ENCODE assay signal across 1 cellular context in the genomic region with DNA sequence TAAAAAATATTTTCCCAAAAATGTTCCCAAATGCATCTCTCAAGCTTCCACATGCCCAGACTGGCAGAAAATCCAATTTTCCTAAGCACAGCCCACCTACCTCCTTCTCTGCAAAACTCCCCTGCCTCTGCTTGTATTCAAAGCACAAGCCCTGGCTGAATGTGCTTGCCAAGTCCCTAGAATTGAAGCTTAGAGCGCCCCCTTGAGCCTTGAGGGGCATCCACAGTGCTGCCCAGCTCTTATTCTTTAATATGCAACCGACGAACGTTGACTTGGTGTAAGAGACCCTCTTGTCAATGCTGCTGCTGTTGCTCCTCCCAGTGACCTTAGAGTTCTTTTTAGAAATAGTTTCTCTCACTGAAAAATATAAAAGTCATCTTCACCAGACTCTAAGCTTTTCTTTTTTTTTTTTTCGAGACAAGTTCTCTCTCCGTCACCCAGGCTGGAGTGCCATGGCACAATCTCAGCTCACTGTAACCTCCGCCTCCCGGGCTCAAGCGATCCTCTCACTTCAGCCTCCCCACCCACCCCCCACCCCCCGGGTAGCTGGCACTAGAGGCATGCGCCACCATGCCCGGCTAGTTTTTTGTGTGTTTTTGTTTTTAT.
TF ChIP-seq lines count a peak whose summit lies in the region.

No MANE protein-coding gene starts in this region.

TF ChIP-seq in K562, 482 proteins besides CTCF, POLR2A, EP300 and RAD21 (continued from another document):
- TF ChIP-seq DIDO1 (tag; IDR thresholded peaks at IDR 0.05; ENCODE audit: low read depth) (no peak), SIRT6 (IDR thresholded peaks at IDR 0.05; ENCODE audit: low read depth, low read length) (no peak), CC2D1A (IDR thresholded peaks at IDR 0.05) (peak; percentile 58; the same call in 1 of the 2 replicates), ZNF436 (CRISPR knock-in tag; IDR thresholded peaks at IDR 0.05) (no peak), SMC3 (conservative IDR thresholded peaks at IDR 0.05; ENCODE audit: insufficient read depth, low read depth, low read length) (peak; percentile 90), XRCC5 (IDR thresholded peaks at IDR 0.05; ENCODE audit: low read depth, low read length) (0 out of 2 replicates have a peak, but pooled peaks have one; percentile 41), HLTF (IDR thresholded peaks at IDR 0.05) (no peak), ZNF507 (tag; conservative IDR thresholded peaks at IDR 0.05) (no peak), RBM39 (optimal IDR thresholded peaks at IDR 0.05; ENCODE audit: low read depth, low read length) (no peak), NCOA6 (IDR thresholded peaks at IDR 0.05) (no peak), ZNF143 (CRISPR knock-in tag; IDR thresholded peaks at IDR 0.05) (no peak), SIN3A (IDR thresholded peaks at IDR 0.05; ENCODE audit: borderline replicate concordance in 2 of 2, control insufficient read depth in 1 of 2, low read depth in 2 of 2, low read length in 2 of 2) (no peak), RB1 (IDR thresholded peaks at IDR 0.05; ENCODE audit: low read depth) (0 out of 2 replicates have a peak, but pooled peaks have one; percentile 32), ZNF134 (CRISPR knock-in tag; conservative IDR thresholded peaks at IDR 0.05) (no peak), FOXJ2 (tag; IDR thresholded peaks at IDR 0.05) (no peak)
- TF ChIP-seq, protein P1, sequence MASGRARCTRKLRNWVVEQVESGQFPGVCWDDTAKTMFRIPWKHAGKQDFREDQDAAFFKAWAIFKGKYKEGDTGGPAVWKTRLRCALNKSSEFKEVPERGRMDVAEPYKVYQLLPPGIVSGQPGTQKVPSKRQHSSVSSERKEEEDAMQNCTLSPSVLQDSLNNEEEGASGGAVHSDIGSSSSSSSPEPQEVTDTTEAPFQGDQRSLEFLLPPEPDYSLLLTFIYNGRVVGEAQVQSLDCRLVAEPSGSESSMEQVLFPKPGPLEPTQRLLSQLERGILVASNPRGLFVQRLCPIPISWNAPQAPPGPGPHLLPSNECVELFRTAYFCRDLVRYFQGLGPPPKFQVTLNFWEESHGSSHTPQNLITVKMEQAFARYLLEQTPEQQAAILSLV (tag; IDR thresholded peaks at IDR 0.05): no peak
- TF ChIP-seq, protein P2, sequence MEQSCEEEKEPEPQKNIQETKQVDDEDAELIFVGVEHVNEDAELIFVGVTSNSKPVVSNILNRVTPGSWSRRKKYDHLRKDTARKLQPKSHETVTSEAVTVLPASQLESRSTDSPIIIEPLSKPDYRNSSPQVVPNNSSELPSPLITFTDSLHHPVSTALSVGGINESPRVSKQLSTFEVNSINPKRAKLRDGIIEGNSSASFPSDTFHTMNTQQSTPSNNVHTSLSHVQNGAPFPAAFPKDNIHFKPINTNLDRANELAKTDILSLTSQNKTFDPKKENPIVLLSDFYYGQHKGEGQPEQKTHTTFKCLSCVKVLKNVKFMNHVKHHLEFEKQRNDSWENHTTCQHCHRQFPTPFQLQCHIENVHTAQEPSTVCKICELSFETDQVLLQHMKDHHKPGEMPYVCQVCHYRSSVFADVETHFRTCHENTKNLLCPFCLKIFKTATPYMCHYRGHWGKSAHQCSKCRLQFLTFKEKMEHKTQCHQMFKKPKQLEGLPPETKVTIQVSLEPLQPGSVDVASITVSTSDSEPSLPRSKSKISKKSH (CRISPR knock-in tag; IDR thresholded peaks at IDR 0.05): no peak
- TF ChIP-seq, protein P3, sequence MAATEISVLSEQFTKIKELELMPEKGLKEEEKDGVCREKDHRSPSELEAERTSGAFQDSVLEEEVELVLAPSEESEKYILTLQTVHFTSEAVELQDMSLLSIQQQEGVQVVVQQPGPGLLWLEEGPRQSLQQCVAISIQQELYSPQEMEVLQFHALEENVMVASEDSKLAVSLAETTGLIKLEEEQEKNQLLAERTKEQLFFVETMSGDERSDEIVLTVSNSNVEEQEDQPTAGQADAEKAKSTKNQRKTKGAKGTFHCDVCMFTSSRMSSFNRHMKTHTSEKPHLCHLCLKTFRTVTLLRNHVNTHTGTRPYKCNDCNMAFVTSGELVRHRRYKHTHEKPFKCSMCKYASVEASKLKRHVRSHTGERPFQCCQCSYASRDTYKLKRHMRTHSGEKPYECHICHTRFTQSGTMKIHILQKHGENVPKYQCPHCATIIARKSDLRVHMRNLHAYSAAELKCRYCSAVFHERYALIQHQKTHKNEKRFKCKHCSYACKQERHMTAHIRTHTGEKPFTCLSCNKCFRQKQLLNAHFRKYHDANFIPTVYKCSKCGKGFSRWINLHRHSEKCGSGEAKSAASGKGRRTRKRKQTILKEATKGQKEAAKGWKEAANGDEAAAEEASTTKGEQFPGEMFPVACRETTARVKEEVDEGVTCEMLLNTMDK (IDR thresholded peaks at IDR 0.05; ENCODE audit: borderline replicate concordance, insufficient read depth, low read depth, low read length, poor library complexity, severe bottlenecking): no peak
- TF ChIP-seq, protein P4, sequence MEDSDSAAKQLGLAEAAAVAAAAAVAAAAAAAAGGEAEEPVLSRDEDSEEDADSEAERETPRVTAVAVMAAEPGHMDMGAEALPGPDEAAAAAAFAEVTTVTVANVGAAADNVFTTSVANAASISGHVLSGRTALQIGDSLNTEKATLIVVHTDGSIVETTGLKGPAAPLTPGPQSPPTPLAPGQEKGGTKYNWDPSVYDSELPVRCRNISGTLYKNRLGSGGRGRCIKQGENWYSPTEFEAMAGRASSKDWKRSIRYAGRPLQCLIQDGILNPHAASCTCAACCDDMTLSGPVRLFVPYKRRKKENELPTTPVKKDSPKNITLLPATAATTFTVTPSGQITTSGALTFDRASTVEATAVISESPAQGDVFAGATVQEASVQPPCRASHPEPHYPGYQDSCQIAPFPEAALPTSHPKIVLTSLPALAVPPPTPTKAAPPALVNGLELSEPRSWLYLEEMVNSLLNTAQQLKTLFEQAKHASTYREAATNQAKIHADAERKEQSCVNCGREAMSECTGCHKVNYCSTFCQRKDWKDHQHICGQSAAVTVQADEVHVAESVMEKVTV (CRISPR knock-in tag; IDR thresholded peaks at IDR 0.05): peak; percentile 31; the same call in 1 of the 2 replicates
- TF ChIP-seq, protein P5, sequence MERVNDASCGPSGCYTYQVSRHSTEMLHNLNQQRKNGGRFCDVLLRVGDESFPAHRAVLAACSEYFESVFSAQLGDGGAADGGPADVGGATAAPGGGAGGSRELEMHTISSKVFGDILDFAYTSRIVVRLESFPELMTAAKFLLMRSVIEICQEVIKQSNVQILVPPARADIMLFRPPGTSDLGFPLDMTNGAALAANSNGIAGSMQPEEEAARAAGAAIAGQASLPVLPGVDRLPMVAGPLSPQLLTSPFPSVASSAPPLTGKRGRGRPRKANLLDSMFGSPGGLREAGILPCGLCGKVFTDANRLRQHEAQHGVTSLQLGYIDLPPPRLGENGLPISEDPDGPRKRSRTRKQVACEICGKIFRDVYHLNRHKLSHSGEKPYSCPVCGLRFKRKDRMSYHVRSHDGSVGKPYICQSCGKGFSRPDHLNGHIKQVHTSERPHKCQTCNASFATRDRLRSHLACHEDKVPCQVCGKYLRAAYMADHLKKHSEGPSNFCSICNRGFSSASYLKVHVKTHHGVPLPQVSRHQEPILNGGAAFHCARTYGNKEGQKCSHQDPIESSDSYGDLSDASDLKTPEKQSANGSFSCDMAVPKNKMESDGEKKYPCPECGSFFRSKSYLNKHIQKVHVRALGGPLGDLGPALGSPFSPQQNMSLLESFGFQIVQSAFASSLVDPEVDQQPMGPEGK (CRISPR knock-in tag; IDR thresholded peaks at IDR 0.05; ENCODE audit: borderline replicate concordance): no peak
- TF ChIP-seq, protein P6, sequence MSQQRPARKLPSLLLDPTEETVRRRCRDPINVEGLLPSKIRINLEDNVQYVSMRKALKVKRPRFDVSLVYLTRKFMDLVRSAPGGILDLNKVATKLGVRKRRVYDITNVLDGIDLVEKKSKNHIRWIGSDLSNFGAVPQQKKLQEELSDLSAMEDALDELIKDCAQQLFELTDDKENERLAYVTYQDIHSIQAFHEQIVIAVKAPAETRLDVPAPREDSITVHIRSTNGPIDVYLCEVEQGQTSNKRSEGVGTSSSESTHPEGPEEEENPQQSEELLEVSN (IDR thresholded peaks at IDR 0.05; ENCODE audit: borderline replicate concordance in 1 of 2, extremely low read depth in 1 of 2, insufficient read depth in 1 of 2, insufficient read length in 1 of 2, low read depth in 1 of 2, low read length in 1 of 2, poor library complexity in 1 of 2, severe bottlenecking in 1 of 2): no peak
- TF ChIP-seq, protein P7, sequence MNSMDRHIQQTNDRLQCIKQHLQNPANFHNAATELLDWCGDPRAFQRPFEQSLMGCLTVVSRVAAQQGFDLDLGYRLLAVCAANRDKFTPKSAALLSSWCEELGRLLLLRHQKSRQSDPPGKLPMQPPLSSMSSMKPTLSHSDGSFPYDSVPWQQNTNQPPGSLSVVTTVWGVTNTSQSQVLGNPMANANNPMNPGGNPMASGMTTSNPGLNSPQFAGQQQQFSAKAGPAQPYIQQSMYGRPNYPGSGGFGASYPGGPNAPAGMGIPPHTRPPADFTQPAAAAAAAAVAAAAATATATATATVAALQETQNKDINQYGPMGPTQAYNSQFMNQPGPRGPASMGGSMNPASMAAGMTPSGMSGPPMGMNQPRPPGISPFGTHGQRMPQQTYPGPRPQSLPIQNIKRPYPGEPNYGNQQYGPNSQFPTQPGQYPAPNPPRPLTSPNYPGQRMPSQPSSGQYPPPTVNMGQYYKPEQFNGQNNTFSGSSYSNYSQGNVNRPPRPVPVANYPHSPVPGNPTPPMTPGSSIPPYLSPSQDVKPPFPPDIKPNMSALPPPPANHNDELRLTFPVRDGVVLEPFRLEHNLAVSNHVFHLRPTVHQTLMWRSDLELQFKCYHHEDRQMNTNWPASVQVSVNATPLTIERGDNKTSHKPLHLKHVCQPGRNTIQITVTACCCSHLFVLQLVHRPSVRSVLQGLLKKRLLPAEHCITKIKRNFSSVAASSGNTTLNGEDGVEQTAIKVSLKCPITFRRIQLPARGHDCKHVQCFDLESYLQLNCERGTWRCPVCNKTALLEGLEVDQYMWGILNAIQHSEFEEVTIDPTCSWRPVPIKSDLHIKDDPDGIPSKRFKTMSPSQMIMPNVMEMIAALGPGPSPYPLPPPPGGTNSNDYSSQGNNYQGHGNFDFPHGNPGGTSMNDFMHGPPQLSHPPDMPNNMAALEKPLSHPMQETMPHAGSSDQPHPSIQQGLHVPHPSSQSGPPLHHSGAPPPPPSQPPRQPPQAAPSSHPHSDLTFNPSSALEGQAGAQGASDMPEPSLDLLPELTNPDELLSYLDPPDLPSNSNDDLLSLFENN (IDR thresholded peaks at IDR 0.05; ENCODE audit: low read depth in 2 of 2, low read length in 2 of 2): peak in 1 of 2 experiments; percentile 9; a peak in 1 of 4 replicates
- TF ChIP-seq, protein P8, sequence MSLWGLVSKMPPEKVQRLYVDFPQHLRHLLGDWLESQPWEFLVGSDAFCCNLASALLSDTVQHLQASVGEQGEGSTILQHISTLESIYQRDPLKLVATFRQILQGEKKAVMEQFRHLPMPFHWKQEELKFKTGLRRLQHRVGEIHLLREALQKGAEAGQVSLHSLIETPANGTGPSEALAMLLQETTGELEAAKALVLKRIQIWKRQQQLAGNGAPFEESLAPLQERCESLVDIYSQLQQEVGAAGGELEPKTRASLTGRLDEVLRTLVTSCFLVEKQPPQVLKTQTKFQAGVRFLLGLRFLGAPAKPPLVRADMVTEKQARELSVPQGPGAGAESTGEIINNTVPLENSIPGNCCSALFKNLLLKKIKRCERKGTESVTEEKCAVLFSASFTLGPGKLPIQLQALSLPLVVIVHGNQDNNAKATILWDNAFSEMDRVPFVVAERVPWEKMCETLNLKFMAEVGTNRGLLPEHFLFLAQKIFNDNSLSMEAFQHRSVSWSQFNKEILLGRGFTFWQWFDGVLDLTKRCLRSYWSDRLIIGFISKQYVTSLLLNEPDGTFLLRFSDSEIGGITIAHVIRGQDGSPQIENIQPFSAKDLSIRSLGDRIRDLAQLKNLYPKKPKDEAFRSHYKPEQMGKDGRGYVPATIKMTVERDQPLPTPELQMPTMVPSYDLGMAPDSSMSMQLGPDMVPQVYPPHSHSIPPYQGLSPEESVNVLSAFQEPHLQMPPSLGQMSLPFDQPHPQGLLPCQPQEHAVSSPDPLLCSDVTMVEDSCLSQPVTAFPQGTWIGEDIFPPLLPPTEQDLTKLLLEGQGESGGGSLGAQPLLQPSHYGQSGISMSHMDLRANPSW (CRISPR knock-in tag; IDR thresholded peaks at IDR 0.05): no peak
- TF ChIP-seq, protein P9, sequence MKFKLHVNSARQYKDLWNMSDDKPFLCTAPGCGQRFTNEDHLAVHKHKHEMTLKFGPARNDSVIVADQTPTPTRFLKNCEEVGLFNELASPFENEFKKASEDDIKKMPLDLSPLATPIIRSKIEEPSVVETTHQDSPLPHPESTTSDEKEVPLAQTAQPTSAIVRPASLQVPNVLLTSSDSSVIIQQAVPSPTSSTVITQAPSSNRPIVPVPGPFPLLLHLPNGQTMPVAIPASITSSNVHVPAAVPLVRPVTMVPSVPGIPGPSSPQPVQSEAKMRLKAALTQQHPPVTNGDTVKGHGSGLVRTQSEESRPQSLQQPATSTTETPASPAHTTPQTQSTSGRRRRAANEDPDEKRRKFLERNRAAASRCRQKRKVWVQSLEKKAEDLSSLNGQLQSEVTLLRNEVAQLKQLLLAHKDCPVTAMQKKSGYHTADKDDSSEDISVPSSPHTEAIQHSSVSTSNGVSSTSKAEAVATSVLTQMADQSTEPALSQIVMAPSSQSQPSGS (CRISPR knock-in tag; IDR thresholded peaks at IDR 0.05): no peak
